28 cellular contexts compared by ENCODE assay signal in the genomic region with DNA sequence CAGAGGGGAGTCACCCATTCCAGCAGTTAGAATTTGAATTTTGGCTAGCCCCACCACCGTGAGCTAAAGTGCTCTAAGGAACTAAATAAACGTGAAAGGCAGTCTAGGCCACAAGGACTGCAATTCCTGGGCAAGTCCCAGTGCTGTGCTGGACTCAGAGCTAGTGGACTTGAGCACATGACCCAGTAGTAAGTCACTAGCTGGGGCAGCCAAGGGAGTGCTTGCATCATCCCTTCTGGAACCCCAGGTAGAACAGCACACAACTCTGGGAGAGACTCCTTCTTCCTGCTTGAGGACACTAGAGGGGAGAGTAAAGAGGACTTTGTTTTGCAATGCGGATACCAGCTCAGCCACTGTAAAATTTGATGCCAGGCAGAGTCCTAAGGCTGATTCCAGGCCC.
DNase-seq lines count a peak whose midpoint lies in the region; ATAC-seq and TF ChIP-seq lines count a peak whose summit lies in the region.
"Had no signal": no experiment of that assay in that cellular context is flagged by ENCODE, and none has a peak within 500 bp of the region (broad histone marks: within the 10 kb centered on the region; RNA-seq: fewer than 3 reads in every experiment).

No MANE protein-coding gene starts in this region.

- peaks cover 4% of the 10 kb centered on the region for H3K4me1 Mint-ChIP-seq in WTC11
- H3K4me1 Mint-ChIP-seq: B cell; CD8-positive, alpha-beta memory T cell had no signal

- ATAC-seq in WTC11 (peak; percentile 38), lower lobe of right lung (peak; percentile 46 to 82), upper lobe of right lung (peak; percentile 96)

- TF ChIP-seq CTCF in WTC11 (IDR thresholded peaks at IDR 0.05) (no peak), lower lobe of right lung (IDR thresholded peaks at IDR 0.05) (no peak), upper lobe of right lung (IDR thresholded peaks at IDR 0.05) (no peak)

- H3K9me3 ChIP-seq in lower lobe of right lung (no peaks in the 10 kb centered on the region), upper lobe of right lung (no peaks in the 10 kb centered on the region)
- H3K9me3 ChIP-seq: MG63, SJSA1 had no signal

- H3K36me3 ChIP-seq in lower lobe of right lung (no peaks in the 10 kb centered on the region), upper lobe of right lung (no peaks in the 10 kb centered on the region)
- H3K36me3 ChIP-seq: MG63, SJSA1 had no signal

- POLR2A ChIA-PET in WTC11 (lab: Charles Lee) = no interaction called here

- H3K27ac Mint-ChIP-seq in WTC11 = no peak overlapping the region
- H3K27ac Mint-ChIP-seq: B cell; CD8-positive, alpha-beta memory T cell had no signal

- peaks cover 10% of the 10 kb centered on the region for H3K9me3 Mint-ChIP-seq in WTC11

- no peak overlapping the region for H3K27ac ChIP-seq in lower lobe of right lung
- no peak overlapping the region for H3K27ac ChIP-seq in upper lobe of right lung
- H3K27ac ChIP-seq: 22Rv1, C4-2B, PC-9, SJSA1 had no signal

- DNase-seq in DMS53 (lab: John Stamatoyannopoulos, UW) (peak; percentile 7), DMS53 treated with DMSO at 0.1 percent for 48 hours (lab: John Stamatoyannopoulos, UW; ENCODE audit: unreplicated experiment) (no peak), WTC11 (ENCODE audit: low spot score) (no peak), lower lobe of right lung (peak; percentile 49), upper lobe of right lung (peak; percentile 64), NCI-H1092 (lab: John Stamatoyannopoulos, UW) (no peak), NCI-H446 (lab: John Stamatoyannopoulos, UW) (no peak), LoVo (ENCODE audit: low spot score) (no peak)
- DNase-seq: CD8-positive, alpha-beta memory T cell; DMS 273 treated with DMSO at 0.1 percent for 48 hours; DND-41; KBM-7; MG63; NCI-H1105; NCI-H1436 treated with DMSO at 0.1 percent for 48 hours; NCI-H187 treated with DMSO at 0.1 percent for 48 hours; NCI-H2171 treated with DMSO at 0.1 percent for 48 hours; NCI-H345; NCI-H524; NCI-H748 treated with DMSO at 0.1 percent for 48 hours; NK-92 treated with Interleukin-12 subunit alpha and Interleukin-12 subunit beta, amount 100 ng/mL, for 24 hours; PC-9; Right ventricle myocardium superior; RPMI8226 had no signal

- no peak overlapping the region for H3K4me3 Mint-ChIP-seq in WTC11
- H3K4me3 Mint-ChIP-seq: B cell; CD8-positive, alpha-beta memory T cell had no signal

- H3K4me3 ChIP-seq in lower lobe of right lung (no peak overlapping the region), upper lobe of right lung (no peak overlapping the region)
- H3K4me3 ChIP-seq: MG63, PC-9, SJSA1 had no signal

- no peaks in the 10 kb centered on the region for H3K27me3 Mint-ChIP-seq in WTC11 (ENCODE audit: low read depth)
- H3K27me3 Mint-ChIP-seq: B cell; CD8-positive, alpha-beta memory T cell had no signal

- intact Hi-C loops in lower lobe of right lung (cut with DNase I) = no loop called here
- intact Hi-C loops in upper lobe of right lung (cut with DNase I) = no loop called here

- H3K27me3 ChIP-seq in lower lobe of right lung (ENCODE audit: low read depth) (no peaks in the 10 kb centered on the region), upper lobe of right lung (no peaks in the 10 kb centered on the region)
- H3K27me3 ChIP-seq: MG63, SJSA1 had no signal

- no peaks in the 10 kb centered on the region for H3K4me1 ChIP-seq in lower lobe of right lung
- no peaks in the 10 kb centered on the region for H3K4me1 ChIP-seq in upper lobe of right lung
- H3K4me1 ChIP-seq: SJSA1 had no signal

- CTCF ChIA-PET in WTC11 (lab: Charles Lee) = no interaction called here

- H3K36me3 Mint-ChIP-seq in WTC11 = no peaks in the 10 kb centered on the region
- H3K36me3 Mint-ChIP-seq: CD8-positive, alpha-beta memory T cell had no signal

TF ChIP-seq in WTC11, 78 proteins besides CTCF, POLR2A, EP300 and RAD21:
- TF ChIP-seq NR3C1 (CRISPR knock-in tag; conservative IDR thresholded peaks at IDR 0.05; ENCODE audit: low read depth) = no peak
- no peak for TF ChIP-seq FOXK1 (CRISPR knock-in tag; IDR thresholded peaks at IDR 0.05)
- TF ChIP-seq MXD4 (CRISPR knock-in tag; IDR thresholded peaks at IDR 0.05; ENCODE audit: borderline replicate concordance) = no peak
- TF ChIP-seq, protein P1, sequence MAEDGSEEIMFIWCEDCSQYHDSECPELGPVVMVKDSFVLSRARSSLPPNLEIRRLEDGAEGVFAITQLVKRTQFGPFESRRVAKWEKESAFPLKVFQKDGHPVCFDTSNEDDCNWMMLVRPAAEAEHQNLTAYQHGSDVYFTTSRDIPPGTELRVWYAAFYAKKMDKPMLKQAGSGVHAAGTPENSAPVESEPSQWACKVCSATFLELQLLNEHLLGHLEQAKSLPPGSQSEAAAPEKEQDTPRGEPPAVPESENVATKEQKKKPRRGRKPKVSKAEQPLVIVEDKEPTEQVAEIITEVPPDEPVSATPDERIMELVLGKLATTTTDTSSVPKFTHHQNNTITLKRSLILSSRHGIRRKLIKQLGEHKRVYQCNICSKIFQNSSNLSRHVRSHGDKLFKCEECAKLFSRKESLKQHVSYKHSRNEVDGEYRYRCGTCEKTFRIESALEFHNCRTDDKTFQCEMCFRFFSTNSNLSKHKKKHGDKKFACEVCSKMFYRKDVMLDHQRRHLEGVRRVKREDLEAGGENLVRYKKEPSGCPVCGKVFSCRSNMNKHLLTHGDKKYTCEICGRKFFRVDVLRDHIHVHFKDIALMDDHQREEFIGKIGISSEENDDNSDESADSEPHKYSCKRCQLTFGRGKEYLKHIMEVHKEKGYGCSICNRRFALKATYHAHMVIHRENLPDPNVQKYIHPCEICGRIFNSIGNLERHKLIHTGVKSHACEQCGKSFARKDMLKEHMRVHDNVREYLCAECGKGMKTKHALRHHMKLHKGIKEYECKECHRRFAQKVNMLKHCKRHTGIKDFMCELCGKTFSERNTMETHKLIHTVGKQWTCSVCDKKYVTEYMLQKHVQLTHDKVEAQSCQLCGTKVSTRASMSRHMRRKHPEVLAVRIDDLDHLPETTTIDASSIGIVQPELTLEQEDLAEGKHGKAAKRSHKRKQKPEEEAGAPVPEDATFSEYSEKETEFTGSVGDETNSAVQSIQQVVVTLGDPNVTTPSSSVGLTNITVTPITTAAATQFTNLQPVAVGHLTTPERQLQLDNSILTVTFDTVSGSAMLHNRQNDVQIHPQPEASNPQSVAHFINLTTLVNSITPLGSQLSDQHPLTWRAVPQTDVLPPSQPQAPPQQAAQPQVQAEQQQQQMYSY (CRISPR knock-in tag; IDR thresholded peaks at IDR 0.05) = no peak
- TF ChIP-seq FOXP1 (CRISPR knock-in tag; IDR thresholded peaks at IDR 0.05; ENCODE audit: borderline replicate concordance) = no peak
- TF ChIP-seq NFE2L1 (CRISPR knock-in tag; IDR thresholded peaks at IDR 0.05) = no peak
- no peak for TF ChIP-seq JAZF1 (CRISPR knock-in tag; IDR thresholded peaks at IDR 0.05)
- TF ChIP-seq ZNF317 (CRISPR knock-in tag; IDR thresholded peaks at IDR 0.05; ENCODE audit: borderline replicate concordance, low read depth) = no peak
- TF ChIP-seq GABPB1 (CRISPR knock-in tag; IDR thresholded peaks at IDR 0.05) = no peak
- TF ChIP-seq ETV6 (CRISPR knock-in tag; IDR thresholded peaks at IDR 0.05) = no peak
- no peak for TF ChIP-seq ZNF396 (CRISPR knock-in tag; IDR thresholded peaks at IDR 0.05; ENCODE audit: borderline replicate concordance)
- no peak for TF ChIP-seq JUN (CRISPR knock-in tag; IDR thresholded peaks at IDR 0.05)
- TF ChIP-seq FOXJ3 (CRISPR knock-in tag; IDR thresholded peaks at IDR 0.05; ENCODE audit: borderline replicate concordance) = no peak
- no peak for TF ChIP-seq ZNF263 (CRISPR knock-in tag; IDR thresholded peaks at IDR 0.05; ENCODE audit: low read depth)
- no peak for TF ChIP-seq SP1 (CRISPR knock-in tag; conservative IDR thresholded peaks at IDR 0.05)
- TF ChIP-seq NR1H2 (CRISPR knock-in tag; IDR thresholded peaks at IDR 0.05) = no peak
- no peak for TF ChIP-seq GRHL2 (CRISPR knock-in tag; IDR thresholded peaks at IDR 0.05; ENCODE audit: insufficient replicate concordance, severe bottlenecking)
- TF ChIP-seq, protein P2, sequence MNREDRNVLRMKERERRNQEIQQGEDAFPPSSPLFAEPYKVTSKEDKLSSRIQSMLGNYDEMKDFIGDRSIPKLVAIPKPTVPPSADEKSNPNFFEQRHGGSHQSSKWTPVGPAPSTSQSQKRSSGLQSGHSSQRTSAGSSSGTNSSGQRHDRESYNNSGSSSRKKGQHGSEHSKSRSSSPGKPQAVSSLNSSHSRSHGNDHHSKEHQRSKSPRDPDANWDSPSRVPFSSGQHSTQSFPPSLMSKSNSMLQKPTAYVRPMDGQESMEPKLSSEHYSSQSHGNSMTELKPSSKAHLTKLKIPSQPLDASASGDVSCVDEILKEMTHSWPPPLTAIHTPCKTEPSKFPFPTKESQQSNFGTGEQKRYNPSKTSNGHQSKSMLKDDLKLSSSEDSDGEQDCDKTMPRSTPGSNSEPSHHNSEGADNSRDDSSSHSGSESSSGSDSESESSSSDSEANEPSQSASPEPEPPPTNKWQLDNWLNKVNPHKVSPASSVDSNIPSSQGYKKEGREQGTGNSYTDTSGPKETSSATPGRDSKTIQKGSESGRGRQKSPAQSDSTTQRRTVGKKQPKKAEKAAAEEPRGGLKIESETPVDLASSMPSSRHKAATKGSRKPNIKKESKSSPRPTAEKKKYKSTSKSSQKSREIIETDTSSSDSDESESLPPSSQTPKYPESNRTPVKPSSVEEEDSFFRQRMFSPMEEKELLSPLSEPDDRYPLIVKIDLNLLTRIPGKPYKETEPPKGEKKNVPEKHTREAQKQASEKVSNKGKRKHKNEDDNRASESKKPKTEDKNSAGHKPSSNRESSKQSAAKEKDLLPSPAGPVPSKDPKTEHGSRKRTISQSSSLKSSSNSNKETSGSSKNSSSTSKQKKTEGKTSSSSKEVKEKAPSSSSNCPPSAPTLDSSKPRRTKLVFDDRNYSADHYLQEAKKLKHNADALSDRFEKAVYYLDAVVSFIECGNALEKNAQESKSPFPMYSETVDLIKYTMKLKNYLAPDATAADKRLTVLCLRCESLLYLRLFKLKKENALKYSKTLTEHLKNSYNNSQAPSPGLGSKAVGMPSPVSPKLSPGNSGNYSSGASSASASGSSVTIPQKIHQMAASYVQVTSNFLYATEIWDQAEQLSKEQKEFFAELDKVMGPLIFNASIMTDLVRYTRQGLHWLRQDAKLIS (CRISPR knock-in tag; IDR thresholded peaks at IDR 0.05; ENCODE audit: borderline replicate concordance) = no peak

Comparison
In these comparisons a context has a peak if more than half of its experiments do, and no peak if none do; other contexts are left out.
1. DNase-seq: peak in DMS53 (single experiment), lower lobe of right lung (single experiment) and upper lobe of right lung (single experiment); none in DMS53 treated with DMSO at 0.1 percent for 48 hours (single experiment), WTC11 (single experiment), NCI-H1092 (single experiment), NCI-H446 (0 of 2) and LoVo (single experiment).
2. ATAC-seq: peak in every context shown above with its lines; median percentile 96 in upper lobe of right lung; 64 in lower lobe of right lung; 38 in WTC11.